8 cellular contexts compared by ENCODE assay signal in the genomic region with DNA sequence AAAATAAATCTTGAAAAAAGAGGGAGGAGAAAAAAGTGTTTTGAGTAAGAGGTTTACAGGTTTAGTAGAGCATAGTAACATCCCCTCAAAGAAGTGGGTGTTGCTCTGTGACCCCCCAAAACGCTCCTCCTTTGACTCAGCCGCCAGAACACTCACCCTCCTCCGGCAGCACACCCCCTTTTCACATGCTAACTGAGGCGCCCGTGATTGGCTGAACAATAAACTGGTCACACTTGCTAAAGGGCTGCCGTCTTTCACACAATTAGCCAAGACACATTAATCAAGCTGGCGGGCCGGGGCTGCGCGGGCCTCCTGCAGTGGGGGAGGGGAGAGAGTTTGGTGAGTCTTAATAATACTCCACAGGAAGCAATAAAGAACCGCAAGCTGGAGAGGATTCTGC. TPM values are rescaled to one million over a fixed set of nuclear protein-coding genes. Genes with fewer than 3 reads are reported as not detected.
DNase-seq lines count a peak whose midpoint lies in the region; ATAC-seq and TF ChIP-seq lines count a peak whose summit lies in the region.

No MANE protein-coding gene starts in this region.

- H3K4me3 Mint-ChIP-seq in glutamatergic neuron (ENCODE audit: unreplicated experiment): peak overlapping the region; percentile 13

- no peak for TF ChIP-seq CTCF in glutamatergic neuron (IDR thresholded peaks at IDR 0.05; ENCODE audit: partially characterized antibody, unreplicated experiment)

- ATAC-seq in SK-N-SH treated with all-trans-retinoic acid at 6 μM for 48 hours (no peak), HG02610 (IDR thresholded peaks at IDR 0.05; ENCODE audit: unreplicated experiment) (no peak), GM19023 (IDR thresholded peaks at IDR 0.05; ENCODE audit: unreplicated experiment) (no peak)

- DNase-seq in HEK293T (ENCODE audit: extremely low spot score) (no peak), UCSD-AML1 (lab: John Stamatoyannopoulos, UW; ENCODE audit: unreplicated experiment) (peak; percentile 23), glutamatergic neuron (peak; percentile 42)
- DNase-seq in stimulated activated CD4-positive, alpha-beta T cell treated with anti-CD3 and anti-CD28 coated beads, Interleukin-12 subunit alpha, Interleukin-12 subunit beta, amount 100 ng/mL, for 4 hours: peak; percentile 7
- no peak for DNase-seq in effector CD4-positive, alpha-beta T cell

- POLR2A ChIA-PET in HEK293T (lab: Yijun Ruan, JAX): no interaction called here

- no peaks in the 10 kb centered on the region for H3K36me3 Mint-ChIP-seq in glutamatergic neuron (ENCODE audit: unreplicated experiment)

- H3K27me3 Mint-ChIP-seq in glutamatergic neuron (ENCODE audit: unreplicated experiment): peaks cover 2% of the 10 kb centered on the region

- CTCF ChIA-PET in HEK293T (lab: Yijun Ruan, JAX): interaction anchor here (1.0 kb wide), 1 partner anchor 320 kb away, joined by 4 read pairs; no protein-coding TSS in a partner anchor

- no peak overlapping the region for H3K27ac Mint-ChIP-seq in glutamatergic neuron (ENCODE audit: unreplicated experiment)

- H3K9me3 Mint-ChIP-seq in glutamatergic neuron (ENCODE audit: unreplicated experiment): peaks cover 4% of the 10 kb centered on the region

- peaks cover 15% of the 10 kb centered on the region for H3K4me1 Mint-ChIP-seq in glutamatergic neuron (ENCODE audit: low read depth, unreplicated experiment)

TF ChIP-seq in HEK293T, 16 proteins besides CTCF, POLR2A, EP300 and RAD21:
- TF ChIP-seq HDGF (IDR thresholded peaks at IDR 0.05; ENCODE audit: borderline replicate concordance): no peak
- TF ChIP-seq FOXK2 (IDR thresholded peaks at IDR 0.05): no peak
- TF ChIP-seq L3MBTL2 (conservative IDR thresholded peaks at IDR 0.05): no peak
- TF ChIP-seq PKNOX1 (IDR thresholded peaks at IDR 0.05): peak; percentile 48
- no peak for TF ChIP-seq ELF4 (IDR thresholded peaks at IDR 0.05)
- no peak for TF ChIP-seq ZNF384 (IDR thresholded peaks at IDR 0.05)
- no peak for TF ChIP-seq SUZ12 (IDR thresholded peaks at IDR 0.05)

TF ChIP-seq in SK-N-SH treated with all-trans-retinoic acid at 6 μM for 48 hours, 23 proteins besides CTCF, POLR2A, EP300 and RAD21:
- TF ChIP-seq, protein P1, sequence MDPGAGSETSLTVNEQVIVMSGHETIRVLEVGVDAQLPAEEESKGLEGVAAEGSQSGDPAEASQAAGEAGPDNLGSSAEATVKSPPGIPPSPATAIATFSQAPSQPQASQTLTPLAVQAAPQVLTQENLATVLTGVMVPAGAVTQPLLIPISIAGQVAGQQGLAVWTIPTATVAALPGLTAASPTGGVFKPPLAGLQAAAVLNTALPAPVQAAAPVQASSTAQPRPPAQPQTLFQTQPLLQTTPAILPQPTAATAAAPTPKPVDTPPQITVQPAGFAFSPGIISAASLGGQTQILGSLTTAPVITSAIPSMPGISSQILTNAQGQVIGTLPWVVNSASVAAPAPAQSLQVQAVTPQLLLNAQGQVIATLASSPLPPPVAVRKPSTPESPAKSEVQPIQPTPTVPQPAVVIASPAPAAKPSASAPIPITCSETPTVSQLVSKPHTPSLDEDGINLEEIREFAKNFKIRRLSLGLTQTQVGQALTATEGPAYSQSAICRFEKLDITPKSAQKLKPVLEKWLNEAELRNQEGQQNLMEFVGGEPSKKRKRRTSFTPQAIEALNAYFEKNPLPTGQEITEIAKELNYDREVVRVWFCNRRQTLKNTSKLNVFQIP (CRISPR knock-in tag; IDR thresholded peaks at IDR 0.05; ENCODE audit: borderline replicate concordance, low read depth): no peak
- TF ChIP-seq BACH2 (CRISPR knock-in tag; IDR thresholded peaks at IDR 0.05; ENCODE audit: borderline replicate concordance): no peak
- no peak for TF ChIP-seq PATZ1 (CRISPR knock-in tag; IDR thresholded peaks at IDR 0.05; ENCODE audit: borderline replicate concordance)
- no peak for TF ChIP-seq ZC3H10 (CRISPR knock-in tag; IDR thresholded peaks at IDR 0.05)
- no peak for TF ChIP-seq OSR1 (CRISPR knock-in tag; IDR thresholded peaks at IDR 0.05)
- no peak for TF ChIP-seq ZNF70 (CRISPR knock-in tag; IDR thresholded peaks at IDR 0.05)
- no peak for TF ChIP-seq TSHZ2 (CRISPR knock-in tag; IDR thresholded peaks at IDR 0.05)
- TF ChIP-seq ISL1 (CRISPR knock-in tag; IDR thresholded peaks at IDR 0.05): no peak
- TF ChIP-seq ZFP30 (CRISPR knock-in tag; IDR thresholded peaks at IDR 0.05): no peak

RNA-seq across cellular contexts. Expression of gene CDK15, which starts 52.4 kb away (rescaled TPM):
- 0.61 TPM for total RNA-seq in glutamatergic neuron (ENCODE audit: unreplicated experiment)

Comparison
In these comparisons a context has a peak if more than half of its experiments do, and no peak if none do; other contexts are left out.
1. DNase-seq: peak in UCSD-AML1 (single experiment), glutamatergic neuron (single experiment) and stimulated activated CD4-positive, alpha-beta T cell treated with anti-CD3 and anti-CD28 coated beads, Interleukin-12 subunit alpha, Interleukin-12 subunit beta, amount 100 ng/mL, for 4 hours (single experiment); none in HEK293T (single experiment) and effector CD4-positive, alpha-beta T cell (single experiment).